Comparison of ENCODE assay signal across 16 cellular contexts in genomic region chr22:23859201-23859600, GRCh38. TPM values are rescaled to one million over a fixed set of nuclear protein-coding genes. Genes with fewer than 3 reads are reported as not detected.
A peak's percentile ranks its signal among the peaks of the same experiment; 100 is the strongest.
DNase-seq lines count a peak whose midpoint lies in the region; ATAC-seq and TF ChIP-seq lines count a peak whose summit lies in the region.
"Had no signal": no experiment of that assay in that cellular context is flagged by ENCODE, and none has a peak within 500 bp of the region (broad histone marks: within the 10 kb centered on the region; RNA-seq: fewer than 3 reads in every experiment).

No MANE protein-coding gene starts in this region.

- no peak overlapping the region for H3K56ac ChIP-seq in mesendoderm (ENCODE audit: low read length)

- POLR2A ChIA-PET in activated CD8-positive, alpha-beta T cell treated with anti-CD3 and anti-CD28 coated beads, Interleukin-2, amount 10 ng/mL, durations not matched to agents 7 days and 5 days (lab: Charles Lee), result interaction anchor here (0.6 to 3.2 kb wide), 2 partner anchors 14 to 35 kb away, joined by 3 to 21 read pairs; partner anchors contain the start of gene MIF

- H4K5ac ChIP-seq in mesendoderm (ENCODE audit: low read length), result no peak overlapping the region

- peak overlapping the region; percentile 89 for H3K4me3 Mint-ChIP-seq in activated CD8-positive, alpha-beta T cell treated with anti-CD3 and anti-CD28 coated beads, Interleukin-2, amount 10 ng/mL, durations not matched to agents 7 days and 5 days
- H3K4me3 Mint-ChIP-seq: CD14-positive monocyte had no signal

- H2BK5ac ChIP-seq in mesendoderm (ENCODE audit: low read length), result no peak overlapping the region

- peak overlapping the region in 7 of 11 experiments; percentile 1 to 89 (median 76); a peak in 10 of 22 replicates for H3K9ac ChIP-seq in BLaER1 treated with 17β-estradiol and CSF1 and Interleukin-3, amounts not matched to agents 10 nM and 100 nM
- H3K9ac ChIP-seq in DND-41 (ENCODE audit: low read depth, low read length), result peak overlapping the region; percentile 79; the same call in 1 of the 2 replicates
- H3K9ac ChIP-seq in mesendoderm (ENCODE audit: low read length), result peak overlapping the region; percentile 22

- no peak overlapping the region for H3K18ac ChIP-seq in mesendoderm (ENCODE audit: low read length)

- no peaks in the 10 kb centered on the region for H3K79me2 ChIP-seq in DND-41 (ENCODE audit: insufficient read depth, low read length)
- H3K79me2 ChIP-seq in mesendoderm (ENCODE audit: control insufficient read depth, insufficient read depth, low read length), result no peaks in the 10 kb centered on the region

- no peaks in the 10 kb centered on the region for H3K9me3 Mint-ChIP-seq in activated CD8-positive, alpha-beta T cell treated with anti-CD3 and anti-CD28 coated beads, Interleukin-2, amount 10 ng/mL, durations not matched to agents 7 days and 5 days (ENCODE audit: insufficient read depth)
- H3K9me3 Mint-ChIP-seq: CD14-positive monocyte had no signal

- no peak for ATAC-seq in DND-41 (ENCODE audit: insufficient read depth, low read depth)
- ATAC-seq in activated CD8-positive, alpha-beta T cell treated with anti-CD3 and anti-CD28 coated beads, Interleukin-2, amount 10 ng/mL, durations not matched to agents 7 days and 5 days, result no peak
- no peak for ATAC-seq in GM19395 (IDR thresholded peaks at IDR 0.05; ENCODE audit: unreplicated experiment)
- no peak for ATAC-seq in HG02840 (IDR thresholded peaks at IDR 0.05; ENCODE audit: low FRiP score, unreplicated experiment)
- no peak for ATAC-seq in HG02852 (IDR thresholded peaks at IDR 0.05; ENCODE audit: unreplicated experiment)
- ATAC-seq in HG03039 (IDR thresholded peaks at IDR 0.05; ENCODE audit: unreplicated experiment), result no peak

- DNase-seq in DND-41 (no peak), mesendoderm (no peak)
- DNase-seq in activated CD8-positive, alpha-beta T cell treated with anti-CD3 and anti-CD28 coated beads, Interleukin-2, amount 10 ng/mL, durations not matched to agents 7 days and 5 days, result no peak
- DNase-seq: activated CD4-positive, CD25-positive, alpha-beta regulatory T cell; midbrain; NCI-H1436 treated with DMSO at 0.1 percent for 48 hours; NCI-H524; SHP77; stimulated activated CD4-positive, alpha-beta T cell treated with anti-CD3 and anti-CD28 coated beads, Interleukin-2, amount 100 ng/mL, for 48 hours had no signal

- H3K27ac ChIP-seq in BLaER1 treated with 17β-estradiol and CSF1 and Interleukin-3, amounts not matched to agents 10 nM and 100 nM, result peak overlapping the region in 1 of 11 experiments; percentile 13; a peak in 2 of 22 replicates
- H3K27ac ChIP-seq in DND-41 (ENCODE audit: low read length) (no peak overlapping the region), mesendoderm (ENCODE audit: low read depth, low read length) (no peak overlapping the region)
- H3K27ac ChIP-seq: coronary artery had no signal

- peaks cover 0 to 12% (median 0%) of the 10 kb centered on the region in 11 experiments; a peak in 4 of 22 replicates for H3K36me3 ChIP-seq in BLaER1 treated with 17β-estradiol and CSF1 and Interleukin-3, amounts not matched to agents 10 nM and 100 nM
- H3K36me3 ChIP-seq in DND-41 (ENCODE audit: insufficient read depth, low read length) (no peaks in the 10 kb centered on the region), mesendoderm (ENCODE audit: control insufficient read depth, insufficient read depth, low read length) (no peaks in the 10 kb centered on the region)

- TF ChIP-seq CTCF in DND-41 (IDR thresholded peaks at IDR 0.05; ENCODE audit: borderline replicate concordance, extremely low read depth, low read length, poor library complexity, severe bottlenecking), result no peak

- H2AK5ac ChIP-seq in mesendoderm (ENCODE audit: low read length), result no peak overlapping the region

- no peak overlapping the region for H3K4ac ChIP-seq in mesendoderm (ENCODE audit: low read depth, low read length)

- H3K27me3 Mint-ChIP-seq in activated CD8-positive, alpha-beta T cell treated with anti-CD3 and anti-CD28 coated beads, Interleukin-2, amount 10 ng/mL, durations not matched to agents 7 days and 5 days (ENCODE audit: low read depth), result no peaks in the 10 kb centered on the region

- peaks cover 2% of the 10 kb centered on the region for H3K79me1 ChIP-seq in mesendoderm (ENCODE audit: low read length)

- WGBS in mesendoderm (ENCODE audit: extremely low coverage, insufficient coverage, low lambda C conversion rate), result no CpG with 5 or more reads among the region's 4 CpGs

- H3K9me3 ChIP-seq in BLaER1 treated with 17β-estradiol and CSF1 and Interleukin-3, amounts not matched to agents 10 nM and 100 nM (replicated peaks in 1 of 11), result no peaks in the 10 kb centered on the region
- no peaks in the 10 kb centered on the region for H3K9me3 ChIP-seq in DND-41 (ENCODE audit: insufficient read depth, low read length, severe bottlenecking)

- no peak overlapping the region for H2BK15ac ChIP-seq in mesendoderm (replicated peaks; ENCODE audit: low read depth)

- H4K8ac ChIP-seq in mesendoderm (ENCODE audit: low read depth, low read length), result no peak overlapping the region

- H3K4me1 Mint-ChIP-seq in activated CD8-positive, alpha-beta T cell treated with anti-CD3 and anti-CD28 coated beads, Interleukin-2, amount 10 ng/mL, durations not matched to agents 7 days and 5 days (ENCODE audit: low read depth), result peaks cover 20% of the 10 kb centered on the region

- no peaks in the 10 kb centered on the region for H4K20me1 ChIP-seq in BLaER1 treated with 17β-estradiol and CSF1 and Interleukin-3, amounts not matched to agents 10 nM and 100 nM
- no peaks in the 10 kb centered on the region for H4K20me1 ChIP-seq in DND-41 (ENCODE audit: insufficient read depth, low read length)

- H2AFZ ChIP-seq in DND-41 (ENCODE audit: low read depth, low read length), result no peak overlapping the region

- H3K4me2 ChIP-seq in BLaER1 treated with 17β-estradiol and CSF1 and Interleukin-3, amounts not matched to agents 10 nM and 100 nM, result peak overlapping the region; percentile 95 to 100 (median 98)
- peak overlapping the region; percentile 91 for H3K4me2 ChIP-seq in DND-41 (ENCODE audit: insufficient read depth, low read length)
- no peak overlapping the region for H3K4me2 ChIP-seq in mesendoderm (ENCODE audit: low read length)

- H2BK120ac ChIP-seq in mesendoderm (ENCODE audit: low read depth, low read length), result no peak overlapping the region

- peaks cover 21 to 34% (median 26%) of the 10 kb centered on the region in 10 experiments for H3K4me1 ChIP-seq in BLaER1 treated with 17β-estradiol and CSF1 and Interleukin-3, amounts not matched to agents 10 nM and 100 nM
- H3K4me1 ChIP-seq in DND-41 (ENCODE audit: insufficient read depth, low read length) (peaks cover 24% of the 10 kb centered on the region), mesendoderm (ENCODE audit: control insufficient read depth, low read depth, low read length) (peaks cover 3% of the 10 kb centered on the region)

- H3K36me3 Mint-ChIP-seq in activated CD8-positive, alpha-beta T cell treated with anti-CD3 and anti-CD28 coated beads, Interleukin-2, amount 10 ng/mL, durations not matched to agents 7 days and 5 days (ENCODE audit: low read depth), result no peaks in the 10 kb centered on the region
- H3K36me3 Mint-ChIP-seq: CD14-positive monocyte had no signal

- no peaks in the 10 kb centered on the region for H3K27me3 ChIP-seq in BLaER1 treated with 17β-estradiol and CSF1 and Interleukin-3, amounts not matched to agents 10 nM and 100 nM
- no peaks in the 10 kb centered on the region for H3K27me3 ChIP-seq in DND-41 (ENCODE audit: insufficient read depth, low read length, poor library complexity)
- H3K27me3 ChIP-seq in mesendoderm (ENCODE audit: insufficient read depth, low read length, poor library complexity), result no peaks in the 10 kb centered on the region

- no peak overlapping the region for H3K23ac ChIP-seq in mesendoderm (ENCODE audit: low read length)

- H3K4me3 ChIP-seq in BLaER1 treated with 17β-estradiol and CSF1 and Interleukin-3, amounts not matched to agents 10 nM and 100 nM, result no peak overlapping the region
- no peak overlapping the region for H3K4me3 ChIP-seq in DND-41 (ENCODE audit: low read depth in 1 of 2, low read length in 2 of 2)
- no peak overlapping the region for H3K4me3 ChIP-seq in mesendoderm (ENCODE audit: low read length)

- H3K27ac Mint-ChIP-seq in activated CD8-positive, alpha-beta T cell treated with anti-CD3 and anti-CD28 coated beads, Interleukin-2, amount 10 ng/mL, durations not matched to agents 7 days and 5 days, result no peak overlapping the region
- H3K27ac Mint-ChIP-seq: CD14-positive monocyte had no signal

- CTCF ChIA-PET in activated CD8-positive, alpha-beta T cell treated with anti-CD3 and anti-CD28 coated beads, Interleukin-2, amount 10 ng/mL, durations not matched to agents 7 days and 5 days (lab: Charles Lee), result interaction anchor here (2.0 to 4.9 kb wide), 4 partner anchors 10 to 89 kb away, joined by 5 to 54 read pairs (median 26); partner anchors contain the start of gene MIF

RNA-seq across cellular contexts. Expression of gene SLC2A11, which starts 1.5 kb away (rescaled TPM):
- total RNA-seq in activated CD8-positive, alpha-beta T cell treated with anti-CD3 and anti-CD28 coated beads, Interleukin-2, amount 10 ng/mL, durations not matched to agents 7 days and 5 days, result 1 to 10 TPM; 6.7 to 7.9 TPM
- 7.2 TPM for polyA plus RNA-seq in mesendoderm (2013, experiment 1 of 2)
- polyA plus RNA-seq in mesendoderm (2013, experiment 2 of 2), result 7.5 TPM

RNA-seq across cellular contexts. Expression of gene DERL3, which starts 20.4 kb away (rescaled TPM):
- 1 to 10 TPM; 8.1 to 10.0 TPM for total RNA-seq in activated CD8-positive, alpha-beta T cell treated with anti-CD3 and anti-CD28 coated beads, Interleukin-2, amount 10 ng/mL, durations not matched to agents 7 days and 5 days
- 7.4 TPM for polyA plus RNA-seq in mesendoderm (2013, experiment 1 of 2)
- 6.6 TPM for polyA plus RNA-seq in mesendoderm (2013, experiment 2 of 2)

RNA-seq across cellular contexts. Expression of gene MIF, which starts 35.0 kb away (rescaled TPM):
- 1,000 to 10,000 TPM; 1,002 to 1,009 TPM for total RNA-seq in activated CD8-positive, alpha-beta T cell treated with anti-CD3 and anti-CD28 coated beads, Interleukin-2, amount 10 ng/mL, durations not matched to agents 7 days and 5 days
- polyA plus RNA-seq in mesendoderm (2013, experiment 1 of 2), result 1,526 TPM
- 1,516 TPM for polyA plus RNA-seq in mesendoderm (2013, experiment 2 of 2)

Comparison
In these comparisons a context has a peak if more than half of its experiments do, and no peak if none do; other contexts are left out.
1. H3K9ac ChIP-seq: peak in every context shown above with its lines; median percentile 79 in DND-41; 76 in BLaER1 treated with 17β-estradiol and CSF1 and Interleukin-3, amounts not matched to agents 10 nM and 100 nM; 22 in mesendoderm.